21 cellular contexts compared by ENCODE assay signal in the genomic region with DNA sequence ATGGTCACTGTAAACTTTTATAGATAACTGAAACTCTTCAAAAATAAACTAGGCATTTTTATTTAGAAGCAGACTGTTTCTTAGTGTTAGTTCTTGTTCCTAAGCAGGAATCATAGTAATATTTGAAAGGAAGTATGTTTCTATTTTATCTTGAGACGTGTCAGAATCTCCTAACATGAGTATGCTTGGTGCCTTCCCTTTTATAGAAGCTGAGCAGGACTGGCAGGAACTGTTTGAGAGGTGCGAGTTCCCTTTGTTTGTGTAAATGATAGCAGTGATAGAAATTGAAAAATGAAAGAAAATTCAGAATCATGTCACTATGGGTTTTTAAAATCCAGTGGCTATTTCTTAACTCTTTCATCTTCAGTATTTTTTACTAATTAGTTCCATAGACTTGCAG. TPM values are rescaled to one million over a fixed set of nuclear protein-coding genes. Genes with fewer than 3 reads are reported as not detected.
DNase-seq lines count a peak whose midpoint lies in the region; ATAC-seq and TF ChIP-seq lines count a peak whose summit lies in the region.
"Had no signal": no experiment of that assay in that cellular context is flagged by ENCODE, and none has a peak within 500 bp of the region (broad histone marks: within the 10 kb centered on the region; RNA-seq: fewer than 3 reads in every experiment).

No MANE protein-coding gene starts in this region.

- no peak for DNase-seq in activated CD4-positive, alpha-beta T cell treated with anti-CD3 and anti-CD28 coated beads for 36 hours
- DNase-seq in activated CD4-positive, alpha-beta T cell treated with anti-CD3 and anti-CD28 coated beads for 4 hours: no peak
- no peak for DNase-seq in left ventricle myocardium inferior
- DNase-seq in cardiac septum (ENCODE audit: low spot score): no peak
- no peak for DNase-seq in natural killer cell
- no peak for DNase-seq in uterus
- no peak for DNase-seq in progenitor cell of endocrine pancreas (ENCODE audit: low spot score, unreplicated experiment)
- no peak for DNase-seq in mucosa of descending colon
- DNase-seq: H9, Karpas-422, NCI-H1092, NCI-H1436, NCI-H187, NCI-H2081 treated with DMSO at 0.1 percent for 48 hours, NCI-H2171, NCI-H226, NCI-H510A, NCI-H69, Peyer's patch had no signal

- intact Hi-C loops in activated CD4-positive, alpha-beta T cell treated with anti-CD3 and anti-CD28 coated beads for 36 hours (cut with DNase I, micrococcal nuclease): no loop called here
- intact Hi-C loops in left ventricle myocardium inferior (cut with micrococcal nuclease) (no loop called here), cardiac septum (cut with DNase I) (no loop called here), natural killer cell (cut with micrococcal nuclease) (no loop called here), uterus (cut with DNase I; ENCODE audit: low total_unique reads) (no loop called here), mucosa of descending colon (cut with DNase I, micrococcal nuclease) (no loop called here)

- H3K4me1 Mint-ChIP-seq in activated CD4-positive, alpha-beta T cell treated with anti-CD3 and anti-CD28 coated beads for 36 hours: peaks cover 56% of the 10 kb centered on the region
- H3K4me1 Mint-ChIP-seq in natural killer cell (peaks cover 35 to 38% of the 10 kb centered on the region in 2 donors), progenitor cell of endocrine pancreas (ENCODE audit: low read depth) (peaks cover 9% of the 10 kb centered on the region)

- no peaks in the 10 kb centered on the region for H3K27me3 Mint-ChIP-seq in activated CD4-positive, alpha-beta T cell treated with anti-CD3 and anti-CD28 coated beads for 36 hours
- H3K27me3 Mint-ChIP-seq in natural killer cell (ENCODE audit: low read depth in 2 of 2) (no peaks in the 10 kb centered on the region), progenitor cell of endocrine pancreas (no peaks in the 10 kb centered on the region)

- no peak for TF ChIP-seq CTCF in left ventricle myocardium inferior (IDR thresholded peaks at IDR 0.05; ENCODE audit: borderline replicate concordance)
- TF ChIP-seq CTCF in natural killer cell (IDR thresholded peaks at IDR 0.05): no peak
- no peak for TF ChIP-seq CTCF in uterus (IDR thresholded peaks at IDR 0.05)
- TF ChIP-seq CTCF in progenitor cell of endocrine pancreas (IDR thresholded peaks at IDR 0.05; ENCODE audit: unreplicated experiment): no peak
- no peak for TF ChIP-seq CTCF in mucosa of descending colon (IDR thresholded peaks at IDR 0.05)

- no peaks in the 10 kb centered on the region for H3K9me3 ChIP-seq in left ventricle myocardium inferior (replicated peaks)
- no peaks in the 10 kb centered on the region for H3K9me3 ChIP-seq in uterus
- H3K9me3 ChIP-seq in mucosa of descending colon: no peaks in the 10 kb centered on the region
- H3K9me3 ChIP-seq: Peyer's patch had no signal

- no peaks in the 10 kb centered on the region for H3K27me3 ChIP-seq in left ventricle myocardium inferior (ENCODE audit: low read depth)
- no peaks in the 10 kb centered on the region for H3K27me3 ChIP-seq in uterus
- H3K27me3 ChIP-seq: Peyer's patch had no signal

- H3K36me3 ChIP-seq in left ventricle myocardium inferior (no peaks in the 10 kb centered on the region), uterus (no peaks in the 10 kb centered on the region), mucosa of descending colon (ENCODE audit: low read depth) (no peaks in the 10 kb centered on the region)
- H3K36me3 ChIP-seq: Peyer's patch had no signal

- H3K4me1 ChIP-seq in left ventricle myocardium inferior (peaks cover 70% of the 10 kb centered on the region), uterus (no peaks in the 10 kb centered on the region), mucosa of descending colon (ENCODE audit: low read depth) (no peaks in the 10 kb centered on the region)
- H3K4me1 ChIP-seq: Peyer's patch had no signal

- no peak overlapping the region for H3K27ac Mint-ChIP-seq in activated CD4-positive, alpha-beta T cell treated with anti-CD3 and anti-CD28 coated beads for 36 hours
- H3K27ac Mint-ChIP-seq in natural killer cell: peak overlapping the region; percentile 52 to 57
- no peak overlapping the region for H3K27ac Mint-ChIP-seq in progenitor cell of endocrine pancreas
- H3K27ac Mint-ChIP-seq: GM23338, H9 had no signal

- ATAC-seq in activated CD4-positive, alpha-beta T cell treated with anti-CD3 and anti-CD28 coated beads for 36 hours: peak; percentile 57
- ATAC-seq in natural killer cell: peak in 1 of 3 donors; percentile 63
- no peak for ATAC-seq in mucosa of descending colon
- ATAC-seq: GM23338 had no signal

- CTCF ChIA-PET in activated CD4-positive, alpha-beta T cell treated with anti-CD3 and anti-CD28 coated beads for 36 hours (lab: Charles Lee): interaction anchor here (0.8 kb wide), 1 partner anchor 10 kb away, joined by 3 read pairs; no protein-coding TSS in a partner anchor

- no peak overlapping the region for H3K4me3 Mint-ChIP-seq in activated CD4-positive, alpha-beta T cell treated with anti-CD3 and anti-CD28 coated beads for 36 hours
- no peak overlapping the region for H3K4me3 Mint-ChIP-seq in natural killer cell
- H3K4me3 Mint-ChIP-seq in progenitor cell of endocrine pancreas (ENCODE audit: low read depth): no peak overlapping the region
- H3K4me3 Mint-ChIP-seq: GM23338, H9 had no signal

- peaks cover 43% of the 10 kb centered on the region for H3K36me3 Mint-ChIP-seq in activated CD4-positive, alpha-beta T cell treated with anti-CD3 and anti-CD28 coated beads for 36 hours (ENCODE audit: low read depth)
- H3K36me3 Mint-ChIP-seq in natural killer cell (peaks cover 7% of the 10 kb centered on the region), progenitor cell of endocrine pancreas (ENCODE audit: insufficient read depth) (peaks cover 26% of the 10 kb centered on the region)

- POLR2A ChIA-PET in activated CD4-positive, alpha-beta T cell treated with anti-CD3 and anti-CD28 coated beads for 36 hours (lab: Charles Lee): interaction anchor here (0.7 kb wide), 1 partner anchor 93 kb away, joined by 3 read pairs; no protein-coding TSS in a partner anchor

- TF ChIP-seq POLR2A in uterus (IDR thresholded peaks at IDR 0.05): no peak

- H3K4me3 ChIP-seq in left ventricle myocardium inferior (no peak overlapping the region), uterus (no peak overlapping the region), mucosa of descending colon (no peak overlapping the region)
- H3K4me3 ChIP-seq: GM23338, Peyer's patch had no signal

- H3K9me3 Mint-ChIP-seq in activated CD4-positive, alpha-beta T cell treated with anti-CD3 and anti-CD28 coated beads for 36 hours (ENCODE audit: low read depth): peaks cover 9% of the 10 kb centered on the region
- H3K9me3 Mint-ChIP-seq in natural killer cell (peaks cover 2 to 6% of the 10 kb centered on the region in 2 donors), progenitor cell of endocrine pancreas (ENCODE audit: low read depth) (peaks cover 13% of the 10 kb centered on the region)

- H3K27ac ChIP-seq in left ventricle myocardium inferior (replicated peaks) (peak overlapping the region; percentile 35), uterus (peak overlapping the region; percentile 17 to 23)
- H3K27ac ChIP-seq: 22Rv1, Peyer's patch had no signal

RNA-seq across cellular contexts. Expression of a gene that starts 56.9 kb away (rescaled TPM):
- total RNA-seq in activated CD4-positive, alpha-beta T cell treated with anti-CD3 and anti-CD28 coated beads for 36 hours: 10 to 100 TPM; 24.3 to 30.0 TPM
- 6.4 TPM for total RNA-seq in left ventricle myocardium inferior
- total RNA-seq in cardiac septum: 3.4 TPM
- 10 to 100 TPM; 16.2 to 26.2 (median 17.1) TPM for total RNA-seq in natural killer cell
- 10 to 100 TPM; 12.0 to 47.4 (median 17.8) TPM for total RNA-seq in uterus
- 41.2 and 42.1 TPM in 2 replicates for total RNA-seq in progenitor cell of endocrine pancreas
- total RNA-seq in mucosa of descending colon: 10 to 100 TPM; 22.8 to 43.3 (median 39.6) TPM

Comparison
In these comparisons a context has a peak if more than half of its experiments do, and no peak if none do; other contexts are left out.
1. H3K27ac Mint-ChIP-seq: peak in natural killer cell (2 of 2); none in activated CD4-positive, alpha-beta T cell treated with anti-CD3 and anti-CD28 coated beads for 36 hours (single experiment) and progenitor cell of endocrine pancreas (single experiment).